In the genomic region with DNA sequence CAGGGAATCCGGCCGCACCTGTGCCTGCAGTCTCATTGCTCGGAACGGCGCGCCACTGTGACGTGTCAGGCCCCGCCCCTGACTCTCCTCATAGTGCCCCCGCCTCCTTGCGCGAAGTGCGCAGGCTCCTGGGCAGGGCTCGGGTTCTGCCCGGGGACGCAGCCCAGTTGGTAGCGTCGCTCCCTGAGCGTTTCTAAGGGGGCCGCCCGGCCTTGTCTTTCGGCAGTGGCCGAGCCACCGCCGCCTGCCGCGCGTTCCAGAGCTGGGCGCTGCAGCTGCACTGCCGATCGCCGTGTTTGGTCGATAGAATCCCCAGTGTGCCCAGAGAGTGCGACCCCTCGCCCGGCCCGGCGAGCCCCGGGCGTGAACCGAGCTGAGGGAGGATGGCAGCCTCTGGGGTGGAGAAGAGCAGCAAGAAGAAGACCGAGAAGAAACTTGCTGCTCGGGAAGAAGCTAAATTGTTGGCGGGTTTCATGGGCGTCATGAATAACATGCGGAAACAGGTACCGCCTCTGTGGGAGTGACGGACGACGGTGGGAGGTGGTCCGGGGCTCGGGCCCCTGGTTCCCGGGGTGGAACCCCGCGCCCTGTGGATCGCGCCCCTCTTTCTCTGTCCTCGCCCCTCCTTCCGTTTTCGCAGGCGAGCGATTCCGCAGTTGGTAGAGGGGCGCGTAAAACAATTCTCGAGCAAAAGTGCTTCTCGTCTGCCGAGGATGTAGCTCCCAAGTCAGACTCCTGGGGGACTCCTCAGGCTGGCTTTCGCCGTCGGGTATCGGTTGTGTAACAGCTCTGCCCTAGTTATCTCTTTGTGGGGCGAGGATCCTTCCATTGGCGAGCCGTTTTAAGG, we compare ENCODE assay signal across 8 cellular contexts. TPM values are rescaled to one million over a fixed set of nuclear protein-coding genes. Genes with fewer than 3 reads are reported as not detected.
DNase-seq lines count a peak whose midpoint lies in the region; ATAC-seq lines count a peak whose summit lies in the region.

A gene with protein sequence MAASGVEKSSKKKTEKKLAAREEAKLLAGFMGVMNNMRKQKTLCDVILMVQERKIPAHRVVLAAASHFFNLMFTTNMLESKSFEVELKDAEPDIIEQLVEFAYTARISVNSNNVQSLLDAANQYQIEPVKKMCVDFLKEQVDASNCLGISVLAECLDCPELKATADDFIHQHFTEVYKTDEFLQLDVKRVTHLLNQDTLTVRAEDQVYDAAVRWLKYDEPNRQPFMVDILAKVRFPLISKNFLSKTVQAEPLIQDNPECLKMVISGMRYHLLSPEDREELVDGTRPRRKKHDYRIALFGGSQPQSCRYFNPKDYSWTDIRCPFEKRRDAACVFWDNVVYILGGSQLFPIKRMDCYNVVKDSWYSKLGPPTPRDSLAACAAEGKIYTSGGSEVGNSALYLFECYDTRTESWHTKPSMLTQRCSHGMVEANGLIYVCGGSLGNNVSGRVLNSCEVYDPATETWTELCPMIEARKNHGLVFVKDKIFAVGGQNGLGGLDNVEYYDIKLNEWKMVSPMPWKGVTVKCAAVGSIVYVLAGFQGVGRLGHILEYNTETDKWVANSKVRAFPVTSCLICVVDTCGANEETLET (plus strand): TSS at position 142 of the 847 bp plus-strand sequence. CDS start 242 bp downstream, at position 384.

- peak; percentile 74 for ATAC-seq in GM19468 (IDR thresholded peaks at IDR 0.05; ENCODE audit: extremely low read depth, unreplicated experiment)

- peaks cover 8% of the 10 kb centered on the region for H3K4me1 ChIP-seq in effector memory CD4-positive, alpha-beta T cell (ENCODE audit: control insufficient read depth, insufficient read depth, low read length, poor library complexity, severe bottlenecking)

- no peaks in the 10 kb centered on the region for H3K36me3 ChIP-seq in effector memory CD4-positive, alpha-beta T cell (ENCODE audit: control insufficient read depth, insufficient read depth, low read length)

- CTCF ChIA-PET in activated CD8-positive, alpha-beta memory T cell treated with anti-CD3 and anti-CD28 coated beads for 36 hours (lab: Charles Lee) = interaction anchor here (0.5 to 1.4 kb wide), 8 partner anchors 10 to 438 kb away, joined by 3 to 7 read pairs (median 4); a partner anchor contains a TSS

- H3K4me3 ChIP-seq in effector memory CD4-positive, alpha-beta T cell (ENCODE audit: insufficient read depth, low read depth, low read length, poor library complexity, severe bottlenecking) = peak within 1 kb of the TSS; percentile 95

- POLR2A ChIA-PET in activated CD8-positive, alpha-beta memory T cell treated with anti-CD3 and anti-CD28 coated beads for 36 hours (lab: Charles Lee) = interaction anchor here (0.5 to 2.1 kb wide), 3 partner anchors 8 to 232 kb away, joined by 5 to 16 read pairs (median 6); a partner anchor contains a TSS

- no peaks in the 10 kb centered on the region for H3K9me3 ChIP-seq in effector memory CD4-positive, alpha-beta T cell (ENCODE audit: control insufficient read depth, low read length)

- DNase-seq in CMK (ENCODE audit: low read depth) (peak; percentile 64), HS-5 (ENCODE audit: low read depth) (peak; percentile 83), lung microvascular endothelial cell (ENCODE audit: low read depth in 2 of 2) (peak; percentile 93 to 96)
- peak; percentile 89 for DNase-seq in NK-92 treated with Interleukin-12 subunit alpha and Interleukin-12 subunit beta, amount 100 ng/mL, for 24 hours (lab: John Stamatoyannopoulos, UW)
- DNase-seq in effector memory CD4-positive, alpha-beta T cell = peak; percentile 89 to 95 (median 92)
- DNase-seq in stimulated activated CD8-positive, alpha-beta memory T cell treated with anti-CD3 and anti-CD28 coated beads, Interleukin-12 subunit alpha, Interleukin-12 subunit beta, amount 100 ng/mL, for 1 hour (ENCODE audit: low read depth) = peak; percentile 93

- H3K27ac ChIP-seq in effector memory CD4-positive, alpha-beta T cell (ENCODE audit: insufficient read depth, low read length, poor library complexity, severe bottlenecking) = peak within 1 kb of the TSS; percentile 90

- H3K27me3 ChIP-seq in effector memory CD4-positive, alpha-beta T cell (replicated peaks; ENCODE audit: control insufficient read depth, insufficient read depth, low read length, poor library complexity, severe bottlenecking) = no peaks in the 10 kb centered on the region

RNA-seq across cellular contexts. Expression of the gene that starts here (rescaled TPM):
- total RNA-seq in activated CD8-positive, alpha-beta memory T cell treated with anti-CD3 and anti-CD28 coated beads for 36 hours = 10 to 100 TPM; 19.3 to 19.5 TPM
- total RNA-seq in lung microvascular endothelial cell = 13.3 and 17.4 TPM in 2 replicates

Comparison
In these comparisons a context has a peak if more than half of its experiments do, and no peak if none do; other contexts are left out.
1. Peak in every context shown above with its lines: DNase-seq, ATAC-seq, H3K4me3 ChIP-seq and H3K27ac ChIP-seq.